Comparison of ENCODE assay signal across 1 cellular context in the genomic region with DNA sequence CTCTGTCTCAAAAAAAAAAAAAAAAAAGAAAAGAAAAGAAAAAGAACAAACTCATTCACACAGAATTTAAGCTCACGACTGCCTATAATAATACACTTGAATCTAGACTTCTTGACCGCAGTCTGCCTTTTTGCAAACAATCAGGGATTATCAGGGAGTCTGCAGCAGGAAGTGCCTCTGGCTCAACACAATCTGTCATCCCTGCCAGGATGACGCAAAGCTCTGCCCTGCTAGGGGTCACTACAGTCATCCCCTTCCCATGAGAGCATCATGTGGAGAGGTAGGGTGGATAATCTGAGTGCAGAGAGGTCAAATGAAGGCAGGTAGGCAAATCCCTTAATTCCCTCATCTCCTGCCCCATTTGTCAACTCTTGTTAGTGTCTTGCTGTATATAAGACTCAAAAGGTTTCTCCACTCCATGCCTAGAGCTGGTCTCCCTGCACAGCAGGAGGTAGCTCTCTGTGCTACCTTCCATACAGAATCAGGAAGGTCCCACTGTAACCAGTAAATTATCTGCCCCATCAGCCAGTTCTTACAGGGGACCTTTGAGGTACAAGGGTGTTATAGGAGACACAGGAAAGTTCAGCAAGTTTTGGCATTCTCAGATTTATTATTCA.
TF ChIP-seq lines count a peak whose summit lies in the region.

No MANE protein-coding gene starts in this region.

TF ChIP-seq in K562, 482 proteins besides CTCF, POLR2A, EP300 and RAD21 (continued from another document):
- TF ChIP-seq, protein P1, sequence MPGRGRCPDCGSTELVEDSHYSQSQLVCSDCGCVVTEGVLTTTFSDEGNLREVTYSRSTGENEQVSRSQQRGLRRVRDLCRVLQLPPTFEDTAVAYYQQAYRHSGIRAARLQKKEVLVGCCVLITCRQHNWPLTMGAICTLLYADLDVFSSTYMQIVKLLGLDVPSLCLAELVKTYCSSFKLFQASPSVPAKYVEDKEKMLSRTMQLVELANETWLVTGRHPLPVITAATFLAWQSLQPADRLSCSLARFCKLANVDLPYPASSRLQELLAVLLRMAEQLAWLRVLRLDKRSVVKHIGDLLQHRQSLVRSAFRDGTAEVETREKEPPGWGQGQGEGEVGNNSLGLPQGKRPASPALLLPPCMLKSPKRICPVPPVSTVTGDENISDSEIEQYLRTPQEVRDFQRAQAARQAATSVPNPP (IDR thresholded peaks at IDR 0.05; ENCODE audit: borderline replicate concordance, insufficient read depth, insufficient read length), result no peak
- TF ChIP-seq NFIX (CRISPR knock-in tag; IDR thresholded peaks at IDR 0.05; ENCODE audit: low read depth), result no peak
- TF ChIP-seq, protein P2, sequence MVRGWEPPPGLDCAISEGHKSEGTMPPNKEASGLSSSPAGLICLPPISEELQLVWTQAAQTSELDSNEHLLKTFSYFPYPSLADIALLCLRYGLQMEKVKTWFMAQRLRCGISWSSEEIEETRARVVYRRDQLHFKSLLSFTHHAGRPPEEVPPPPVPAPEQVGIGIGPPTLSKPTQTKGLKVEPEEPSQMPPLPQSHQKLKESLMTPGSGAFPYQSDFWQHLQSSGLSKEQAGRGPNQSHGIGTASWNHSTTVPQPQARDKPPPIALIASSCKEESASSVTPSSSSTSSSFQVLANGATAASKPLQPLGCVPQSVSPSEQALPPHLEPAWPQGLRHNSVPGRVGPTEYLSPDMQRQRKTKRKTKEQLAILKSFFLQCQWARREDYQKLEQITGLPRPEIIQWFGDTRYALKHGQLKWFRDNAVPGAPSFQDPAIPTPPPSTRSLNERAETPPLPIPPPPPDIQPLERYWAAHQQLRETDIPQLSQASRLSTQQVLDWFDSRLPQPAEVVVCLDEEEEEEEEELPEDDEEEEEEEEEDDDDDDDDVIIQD (CRISPR knock-in tag; IDR thresholded peaks at IDR 0.05), result no peak
- TF ChIP-seq BRD4 (IDR thresholded peaks at IDR 0.05), result no peak
- no peak for TF ChIP-seq POLR3A (IDR thresholded peaks at IDR 0.05; ENCODE audit: borderline replicate concordance, extremely low read depth, insufficient read depth, insufficient read length)
- no peak for TF ChIP-seq LARP7 (IDR thresholded peaks at IDR 0.05)
- no peak for TF ChIP-seq CAMTA2 (CRISPR knock-in tag; conservative IDR thresholded peaks at IDR 0.05)
- no peak for TF ChIP-seq ZBED1 (IDR thresholded peaks at IDR 0.05)
- TF ChIP-seq, protein P3, sequence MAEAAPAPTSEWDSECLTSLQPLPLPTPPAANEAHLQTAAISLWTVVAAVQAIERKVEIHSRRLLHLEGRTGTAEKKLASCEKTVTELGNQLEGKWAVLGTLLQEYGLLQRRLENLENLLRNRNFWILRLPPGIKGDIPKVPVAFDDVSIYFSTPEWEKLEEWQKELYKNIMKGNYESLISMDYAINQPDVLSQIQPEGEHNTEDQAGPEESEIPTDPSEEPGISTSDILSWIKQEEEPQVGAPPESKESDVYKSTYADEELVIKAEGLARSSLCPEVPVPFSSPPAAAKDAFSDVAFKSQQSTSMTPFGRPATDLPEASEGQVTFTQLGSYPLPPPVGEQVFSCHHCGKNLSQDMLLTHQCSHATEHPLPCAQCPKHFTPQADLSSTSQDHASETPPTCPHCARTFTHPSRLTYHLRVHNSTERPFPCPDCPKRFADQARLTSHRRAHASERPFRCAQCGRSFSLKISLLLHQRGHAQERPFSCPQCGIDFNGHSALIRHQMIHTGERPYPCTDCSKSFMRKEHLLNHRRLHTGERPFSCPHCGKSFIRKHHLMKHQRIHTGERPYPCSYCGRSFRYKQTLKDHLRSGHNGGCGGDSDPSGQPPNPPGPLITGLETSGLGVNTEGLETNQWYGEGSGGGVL (CRISPR knock-in tag; IDR thresholded peaks at IDR 0.05), result no peak
- no peak for TF ChIP-seq E2F3 (CRISPR knock-in tag; IDR thresholded peaks at IDR 0.05)
- TF ChIP-seq, protein P4, sequence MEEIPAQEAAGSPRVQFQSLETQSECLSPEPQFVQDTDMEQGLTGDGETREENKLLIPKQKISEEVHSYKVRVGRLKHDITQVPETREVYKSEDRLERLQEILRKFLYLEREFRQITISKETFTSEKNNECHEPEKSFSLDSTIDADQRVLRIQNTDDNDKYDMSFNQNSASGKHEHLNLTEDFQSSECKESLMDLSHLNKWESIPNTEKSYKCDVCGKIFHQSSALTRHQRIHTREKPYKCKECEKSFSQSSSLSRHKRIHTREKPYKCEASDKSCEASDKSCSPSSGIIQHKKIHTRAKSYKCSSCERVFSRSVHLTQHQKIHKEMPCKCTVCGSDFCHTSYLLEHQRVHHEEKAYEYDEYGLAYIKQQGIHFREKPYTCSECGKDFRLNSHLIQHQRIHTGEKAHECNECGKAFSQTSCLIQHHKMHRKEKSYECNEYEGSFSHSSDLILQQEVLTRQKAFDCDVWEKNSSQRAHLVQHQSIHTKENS (CRISPR knock-in tag; IDR thresholded peaks at IDR 0.05), result no peak
